25 cellular contexts compared by ENCODE assay signal in the genomic region with DNA sequence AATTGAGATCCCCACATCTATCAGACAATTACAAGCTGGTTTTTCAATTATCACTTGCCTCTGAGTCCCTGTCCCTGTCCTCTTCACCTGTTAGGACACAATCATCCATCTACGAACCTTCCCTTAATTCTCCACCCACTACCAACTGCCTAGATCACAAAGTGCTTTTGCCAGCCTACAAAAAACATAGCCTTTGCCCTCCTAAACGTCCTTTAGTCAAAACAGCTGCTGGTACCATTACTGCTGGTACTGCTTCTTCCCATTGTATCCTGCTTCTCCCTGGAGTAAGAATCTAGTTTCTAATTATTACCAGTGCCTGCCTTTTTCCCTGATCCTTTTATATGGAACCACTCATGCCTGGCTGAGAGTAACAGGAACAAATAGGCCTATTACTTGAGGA.
"Had no signal": no experiment of that assay in that cellular context is flagged by ENCODE, and none has a peak within 500 bp of the region (broad histone marks: within the 10 kb centered on the region; RNA-seq: fewer than 3 reads in every experiment).

No MANE protein-coding gene starts in this region.

- H3K36me3 Mint-ChIP-seq: activated naive CD4-positive, alpha-beta T cell treated with anti-CD3 and anti-CD28 coated beads, Interleukin-2, amount 10 ng/mL, durations not matched to agents 7 days and 5 days; activated naive CD8-positive, alpha-beta T cell treated with anti-CD3 and anti-CD28 coated beads, Interleukin-2, amount 10 ng/mL, durations not matched to agents 7 days and 5 days; naive thymus-derived CD8-positive, alpha-beta T cell; stimulated activated effector memory CD8-positive, alpha-beta T cell treated with anti-CD3 and anti-CD28 coated beads, Interleukin-12 subunit alpha, Interleukin-12 subunit beta, amount 100 ng/mL, for 72 hours had no signal

- H3K27ac Mint-ChIP-seq: activated CD4-positive, alpha-beta memory T cell treated with anti-CD3 and anti-CD28 coated beads, Interleukin-2, amount 10 ng/mL, durations not matched to agents 7 days and 5 days; activated CD4-positive, alpha-beta T cell treated with anti-CD3 and anti-CD28 coated beads, Interleukin-2, amount 10 ng/mL, durations not matched to agents 7 days and 5 days; activated naive CD4-positive, alpha-beta T cell treated with anti-CD3 and anti-CD28 coated beads, Interleukin-2, amount 10 ng/mL, durations not matched to agents 7 days and 5 days; activated naive CD8-positive, alpha-beta T cell treated with anti-CD3 and anti-CD28 coated beads, Interleukin-2, amount 10 ng/mL, durations not matched to agents 7 days and 5 days; activated T-cell treated with anti-CD3 and anti-CD28 coated beads, Interleukin-2, amount 50 U/mL, for 24 hours; endodermal cell; naive thymus-derived CD8-positive, alpha-beta T cell; progenitor cell of endocrine pancreas; stimulated activated effector memory CD8-positive, alpha-beta T cell treated with anti-CD3 and anti-CD28 coated beads, Interleukin-12 subunit alpha, Interleukin-12 subunit beta, amount 100 ng/mL, for 72 hours; T-helper 17 cell had no signal

- H3K36me3 ChIP-seq: brain microvascular endothelial cell, esophagus muscularis mucosa, ovary, right lobe of liver, upper lobe of left lung, vagina had no signal

- H3K4me1 ChIP-seq: right lobe of liver, upper lobe of left lung, vagina had no signal

- H3K4me3 ChIP-seq: esophagus muscularis mucosa, ovary, right lobe of liver, upper lobe of left lung, vagina had no signal

- H3K27me3 Mint-ChIP-seq: activated CD4-positive, alpha-beta memory T cell treated with anti-CD3 and anti-CD28 coated beads, Interleukin-2, amount 10 ng/mL, durations not matched to agents 7 days and 5 days; activated CD4-positive, alpha-beta T cell treated with anti-CD3 and anti-CD28 coated beads, Interleukin-2, amount 10 ng/mL, durations not matched to agents 7 days and 5 days; activated naive CD4-positive, alpha-beta T cell treated with anti-CD3 and anti-CD28 coated beads, Interleukin-2, amount 10 ng/mL, durations not matched to agents 7 days and 5 days; activated naive CD8-positive, alpha-beta T cell treated with anti-CD3 and anti-CD28 coated beads, Interleukin-2, amount 10 ng/mL, durations not matched to agents 7 days and 5 days; activated T-cell treated with anti-CD3 and anti-CD28 coated beads, Interleukin-2, amount 50 U/mL, for 24 hours; naive thymus-derived CD8-positive, alpha-beta T cell; progenitor cell of endocrine pancreas; stimulated activated naive CD8-positive, alpha-beta T cell treated with anti-CD3 and anti-CD28 coated beads, Interleukin-15, amount 100 ng/mL, for 72 hours; T-helper 17 cell had no signal

- H3K27ac ChIP-seq: brain microvascular endothelial cell, esophagus muscularis mucosa, foreskin keratinocyte, ovary, right lobe of liver, upper lobe of left lung, vagina had no signal

- H3K4me1 Mint-ChIP-seq: activated CD4-positive, alpha-beta memory T cell treated with anti-CD3 and anti-CD28 coated beads, Interleukin-2, amount 10 ng/mL, durations not matched to agents 7 days and 5 days; activated CD4-positive, alpha-beta T cell treated with anti-CD3 and anti-CD28 coated beads, Interleukin-2, amount 10 ng/mL, durations not matched to agents 7 days and 5 days; activated naive CD4-positive, alpha-beta T cell treated with anti-CD3 and anti-CD28 coated beads, Interleukin-2, amount 10 ng/mL, durations not matched to agents 7 days and 5 days; activated naive CD8-positive, alpha-beta T cell treated with anti-CD3 and anti-CD28 coated beads, Interleukin-2, amount 10 ng/mL, durations not matched to agents 7 days and 5 days; naive thymus-derived CD8-positive, alpha-beta T cell; stimulated activated effector memory CD8-positive, alpha-beta T cell treated with anti-CD3 and anti-CD28 coated beads, Interleukin-12 subunit alpha, Interleukin-12 subunit beta, amount 100 ng/mL, for 72 hours; stimulated activated naive CD8-positive, alpha-beta T cell treated with anti-CD3 and anti-CD28 coated beads, Interleukin-15, amount 100 ng/mL, for 72 hours; T-helper 17 cell had no signal

- H3K27me3 ChIP-seq: brain microvascular endothelial cell, esophagus muscularis mucosa, foreskin keratinocyte, ovary, right lobe of liver, upper lobe of left lung, vagina had no signal

- H3K9me3 ChIP-seq: esophagus muscularis mucosa, ovary, right lobe of liver, upper lobe of left lung, vagina had no signal

- ATAC-seq: naive thymus-derived CD8-positive, alpha-beta T cell; stimulated activated effector memory CD8-positive, alpha-beta T cell treated with anti-CD3 and anti-CD28 coated beads, Interleukin-12 subunit alpha, Interleukin-12 subunit beta, amount 100 ng/mL, for 72 hours; stimulated activated naive CD8-positive, alpha-beta T cell treated with anti-CD3 and anti-CD28 coated beads, Interleukin-15, amount 100 ng/mL, for 72 hours; T-helper 17 cell had no signal

- H3K9me3 Mint-ChIP-seq: activated CD4-positive, alpha-beta T cell treated with anti-CD3 and anti-CD28 coated beads, Interleukin-2, amount 10 ng/mL, durations not matched to agents 7 days and 5 days; activated naive CD4-positive, alpha-beta T cell treated with anti-CD3 and anti-CD28 coated beads, Interleukin-2, amount 10 ng/mL, durations not matched to agents 7 days and 5 days; activated naive CD8-positive, alpha-beta T cell treated with anti-CD3 and anti-CD28 coated beads, Interleukin-2, amount 10 ng/mL, durations not matched to agents 7 days and 5 days; activated T-cell treated with anti-CD3 and anti-CD28 coated beads, Interleukin-2, amount 50 U/mL, for 24 hours; endodermal cell; stimulated activated naive CD8-positive, alpha-beta T cell treated with anti-CD3 and anti-CD28 coated beads, Interleukin-15, amount 100 ng/mL, for 72 hours had no signal

- H3K4me3 Mint-ChIP-seq: activated CD4-positive, alpha-beta memory T cell treated with anti-CD3 and anti-CD28 coated beads, Interleukin-2, amount 10 ng/mL, durations not matched to agents 7 days and 5 days; activated CD4-positive, alpha-beta T cell treated with anti-CD3 and anti-CD28 coated beads, Interleukin-2, amount 10 ng/mL, durations not matched to agents 7 days and 5 days; activated naive CD4-positive, alpha-beta T cell treated with anti-CD3 and anti-CD28 coated beads, Interleukin-2, amount 10 ng/mL, durations not matched to agents 7 days and 5 days; activated naive CD8-positive, alpha-beta T cell treated with anti-CD3 and anti-CD28 coated beads, Interleukin-2, amount 10 ng/mL, durations not matched to agents 7 days and 5 days; activated T-cell treated with anti-CD3 and anti-CD28 coated beads, Interleukin-2, amount 50 U/mL, for 24 hours; endodermal cell; naive thymus-derived CD8-positive, alpha-beta T cell; stimulated activated effector memory CD8-positive, alpha-beta T cell treated with anti-CD3 and anti-CD28 coated beads, Interleukin-12 subunit alpha, Interleukin-12 subunit beta, amount 100 ng/mL, for 72 hours; stimulated activated naive CD8-positive, alpha-beta T cell treated with anti-CD3 and anti-CD28 coated beads, Interleukin-15, amount 100 ng/mL, for 72 hours; T-helper 17 cell had no signal

- DNase-seq: activated CD4-positive, alpha-beta memory T cell treated with anti-CD3 and anti-CD28 coated beads, Interleukin-2, amount 10 ng/mL, durations not matched to agents 7 days and 5 days; activated CD4-positive, alpha-beta T cell treated with anti-CD3 and anti-CD28 coated beads for 1 hour; activated CD4-positive, alpha-beta T cell treated with anti-CD3 and anti-CD28 coated beads, Interleukin-2, amount 10 ng/mL, durations not matched to agents 7 days and 5 days; activated CD8-positive, alpha-beta memory T cell treated with anti-CD3 and anti-CD28 coated beads, Interleukin-2, amount 50 U/mL, for 48 hours; activated gamma-delta T cell; activated naive CD4-positive, alpha-beta T cell treated with anti-CD3 and anti-CD28 coated beads, Interleukin-2, amount 10 ng/mL, durations not matched to agents 7 days and 5 days; activated naive CD8-positive, alpha-beta T cell treated with anti-CD3 and anti-CD28 coated beads, Interleukin-2, amount 10 ng/mL, durations not matched to agents 7 days and 5 days; activated T-cell treated with anti-CD3 and anti-CD28 coated beads, Interleukin-2, amount 50 U/mL, for 24 hours; brain microvascular endothelial cell; cortex of kidney; endodermal cell; midbrain; naive thymus-derived CD8-positive, alpha-beta T cell; ovary; right lobe of liver; stimulated activated CD4-positive, alpha-beta T cell treated with anti-CD3 and anti-CD28 coated beads, Interleukin-4, amount 100 ng/mL, for 24 hours; stimulated activated naive CD8-positive, alpha-beta T cell treated with anti-CD3 and anti-CD28 coated beads, Interleukin-15, amount 100 ng/mL, for 72 hours; substantia nigra; T-helper 17 cell; upper lobe of left lung had no signal
